18 cellular contexts compared by ENCODE assay signal in the genomic region with DNA sequence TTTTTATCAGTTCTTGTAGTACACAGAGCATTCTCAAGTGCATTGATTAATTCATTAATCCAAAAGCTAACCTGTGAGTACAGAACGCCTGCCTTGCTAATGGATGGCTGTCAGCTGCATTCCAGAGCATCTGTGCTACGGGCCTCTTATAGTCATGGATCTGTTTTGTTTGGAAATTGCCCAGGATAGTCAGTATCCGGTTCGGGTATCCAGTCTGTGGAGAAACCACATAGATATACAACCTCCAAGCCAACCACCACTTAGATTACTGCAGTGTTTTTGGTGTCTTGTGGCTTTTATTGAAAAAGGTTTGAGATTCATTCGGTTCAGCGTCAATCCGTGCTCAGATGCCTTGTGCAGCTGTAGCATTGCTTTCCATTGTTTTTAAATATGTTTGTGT. TPM values are rescaled to one million over a fixed set of nuclear protein-coding genes. Genes with fewer than 3 reads are reported as not detected.
DNase-seq lines count a peak whose midpoint lies in the region; ATAC-seq and TF ChIP-seq lines count a peak whose summit lies in the region.
"Had no signal": no experiment of that assay in that cellular context is flagged by ENCODE, and none has a peak within 500 bp of the region (broad histone marks: within the 10 kb centered on the region; RNA-seq: fewer than 3 reads in every experiment).

No MANE protein-coding gene starts in this region.

- no peak overlapping the region for H3K27ac ChIP-seq in coronary artery
- peak overlapping the region; percentile 85 for H3K27ac ChIP-seq in muscle layer of duodenum (ENCODE audit: low read length)
- H3K27ac ChIP-seq in GM23338 (ENCODE audit: low read depth): no peak overlapping the region
- H3K27ac ChIP-seq: C4-2B had no signal

- H3K4me2 ChIP-seq in GM23338: no peak overlapping the region

- intact Hi-C loops in activated CD4-positive, alpha-beta memory T cell treated with anti-CD3 and anti-CD28 coated beads for 36 hours (cut with micrococcal nuclease): no loop called here

- H3K4me1 ChIP-seq in muscle layer of duodenum (ENCODE audit: control insufficient read depth in 1 of 2, insufficient read depth in 2 of 2, low read length in 2 of 2): peaks cover 0 to 16% of the 10 kb centered on the region in 2 donors
- peaks cover 3% of the 10 kb centered on the region; the same call in 1 of the 2 replicates for H3K4me1 ChIP-seq in GM23338 (ENCODE audit: insufficient read depth)

- no peak overlapping the region for H3K27ac Mint-ChIP-seq in GM23338
- H3K27ac Mint-ChIP-seq in activated CD4-positive, alpha-beta memory T cell treated with anti-CD3 and anti-CD28 coated beads for 36 hours: no peak overlapping the region
- H3K27ac Mint-ChIP-seq: activated naive CD8-positive, alpha-beta T cell treated with anti-CD3 and anti-CD28 coated beads, Interleukin-2, amount 50 U/mL, for 24 hours; stimulated activated memory B cell treated with anti-CD40 and anti-IgM and Interleukin-4, amounts not matched to agents 10 μg/mL and 1 μg/mL and 100 μg/mL, for 72 hours had no signal

- H3K4me3 ChIP-seq in coronary artery: peak overlapping the region; percentile 10
- no peak overlapping the region for H3K4me3 ChIP-seq in muscle layer of duodenum (ENCODE audit: low read depth in 1 of 2, low read length in 2 of 2)
- H3K4me3 ChIP-seq in GM23338: no peak overlapping the region
- H3K4me3 ChIP-seq: pancreas had no signal

- H3K4me1 Mint-ChIP-seq in GM23338: peaks cover 32% of the 10 kb centered on the region
- H3K4me1 Mint-ChIP-seq in activated CD4-positive, alpha-beta memory T cell treated with anti-CD3 and anti-CD28 coated beads for 36 hours (ENCODE audit: low read depth): peaks cover 18% of the 10 kb centered on the region

- CTCF ChIA-PET in activated CD4-positive, alpha-beta memory T cell treated with anti-CD3 and anti-CD28 coated beads for 36 hours (lab: Charles Lee): interaction anchor here (1.4 to 1.8 kb wide), 2 partner anchors 31 to 33 kb away, joined by 3 to 5 read pairs; a partner anchor contains a TSS

- H4K20me1 ChIP-seq in GM23338 (replicated peaks; ENCODE audit: insufficient read depth): peaks cover 6% of the 10 kb centered on the region; the same call in 1 of the 2 replicates

- no peaks in the 10 kb centered on the region for H3K9me3 ChIP-seq in muscle layer of duodenum (ENCODE audit: control insufficient read depth in 1 of 2, low read length in 2 of 2)
- H3K9me3 ChIP-seq: pancreas had no signal

- no peak overlapping the region for H3K4me3 Mint-ChIP-seq in GM23338
- H3K4me3 Mint-ChIP-seq in activated CD4-positive, alpha-beta memory T cell treated with anti-CD3 and anti-CD28 coated beads for 36 hours: no peak overlapping the region
- H3K4me3 Mint-ChIP-seq: activated naive CD8-positive, alpha-beta T cell treated with anti-CD3 and anti-CD28 coated beads, Interleukin-2, amount 50 U/mL, for 24 hours; effector memory CD8-positive, alpha-beta T cell; stimulated activated memory B cell treated with anti-CD40 and anti-IgM and Interleukin-4, amounts not matched to agents 10 μg/mL and 1 μg/mL and 100 μg/mL, for 72 hours had no signal

- peaks cover 13% of the 10 kb centered on the region for H3K27me3 Mint-ChIP-seq in GM23338 (ENCODE audit: insufficient read depth, low read depth, poor library complexity)
- H3K27me3 Mint-ChIP-seq in activated CD4-positive, alpha-beta memory T cell treated with anti-CD3 and anti-CD28 coated beads for 36 hours: no peaks in the 10 kb centered on the region
- H3K27me3 Mint-ChIP-seq: activated naive CD8-positive, alpha-beta T cell treated with anti-CD3 and anti-CD28 coated beads, Interleukin-2, amount 50 U/mL, for 24 hours; effector memory CD8-positive, alpha-beta T cell; stimulated activated memory B cell treated with anti-CD40 and anti-IgM and Interleukin-4, amounts not matched to agents 10 μg/mL and 1 μg/mL and 100 μg/mL, for 72 hours had no signal

- peaks cover 40 to 48% of the 10 kb centered on the region in 2 donors for H3K36me3 ChIP-seq in muscle layer of duodenum (ENCODE audit: control insufficient read depth in 1 of 2, insufficient read depth in 2 of 2, low read length in 2 of 2)
- peaks cover 28% of the 10 kb centered on the region for H3K36me3 ChIP-seq in GM23338 (ENCODE audit: insufficient read depth)

- no peaks in the 10 kb centered on the region for H3K9me3 Mint-ChIP-seq in GM23338
- H3K9me3 Mint-ChIP-seq in activated CD4-positive, alpha-beta memory T cell treated with anti-CD3 and anti-CD28 coated beads for 36 hours: no peaks in the 10 kb centered on the region
- H3K9me3 Mint-ChIP-seq: activated naive CD8-positive, alpha-beta T cell treated with anti-CD3 and anti-CD28 coated beads, Interleukin-2, amount 50 U/mL, for 24 hours; effector memory CD8-positive, alpha-beta T cell; stimulated activated memory B cell treated with anti-CD40 and anti-IgM and Interleukin-4, amounts not matched to agents 10 μg/mL and 1 μg/mL and 100 μg/mL, for 72 hours had no signal

- H2AFZ ChIP-seq in GM23338: no peak overlapping the region

- no peaks in the 10 kb centered on the region for H3K27me3 ChIP-seq in muscle layer of duodenum (ENCODE audit: low read depth, low read length)
- H3K27me3 ChIP-seq in GM23338 (ENCODE audit: insufficient read depth): no peaks in the 10 kb centered on the region
- H3K27me3 ChIP-seq: pancreas had no signal

- H3F3A ChIP-seq in GM23338 (replicated peaks; ENCODE audit: low read depth): 0 out of 2 replicates have a peak, but pooled peaks cover 4% of the 10 kb centered on the region

- H3K36me3 Mint-ChIP-seq in GM23338 (ENCODE audit: low read depth): peaks cover 58% of the 10 kb centered on the region
- H3K36me3 Mint-ChIP-seq in activated CD4-positive, alpha-beta memory T cell treated with anti-CD3 and anti-CD28 coated beads for 36 hours: peaks cover 58% of the 10 kb centered on the region

- POLR2A ChIA-PET in activated CD4-positive, alpha-beta memory T cell treated with anti-CD3 and anti-CD28 coated beads for 36 hours (lab: Charles Lee): interaction anchor here (0.7 kb wide), 1 partner anchor 33 kb away, joined by 3 read pairs; a partner anchor contains a TSS

- no peaks in the 10 kb centered on the region for H3K9me2 ChIP-seq in GM23338 (ENCODE audit: insufficient read depth)

- DNase-seq in A172 (ENCODE audit: low spot score) (peak; percentile 46), EH (ENCODE audit: low read depth) (peak; percentile 62), coronary artery (ENCODE audit: low spot score) (no peak), DMS79 (lab: John Stamatoyannopoulos, UW) (no peak), GM23338 (ENCODE audit: low spot score) (no peak), NCI-H748 (lab: John Stamatoyannopoulos, UW; ENCODE audit: unreplicated experiment) (no peak)
- DNase-seq in activated CD4-positive, alpha-beta memory T cell treated with anti-CD3 and anti-CD28 coated beads for 36 hours: no peak
- DNase-seq: activated naive CD8-positive, alpha-beta T cell treated with anti-CD3 and anti-CD28 coated beads, Interleukin-2, amount 50 U/mL, for 24 hours; effector memory CD8-positive, alpha-beta T cell; hippocampal formation; NCI-H1417 treated with DMSO at 0.1 percent for 48 hours; NCI-H526; pancreas; stimulated activated CD4-positive, alpha-beta T cell treated with anti-CD3 and anti-CD28 coated beads, Interleukin-2, amount 100 ng/mL, for 24 hours; T1000 had no signal

- TF ChIP-seq CTCF in coronary artery (IDR thresholded peaks at IDR 0.05) (no peak), GM23338 (conservative IDR thresholded peaks at IDR 0.05; ENCODE audit: low read depth in 2 of 2) (no peak)

- no peak for ATAC-seq in GM23338
- ATAC-seq: activated naive CD8-positive, alpha-beta T cell treated with anti-CD3 and anti-CD28 coated beads, Interleukin-2, amount 50 U/mL, for 24 hours; effector memory CD8-positive, alpha-beta T cell; pancreas; stimulated activated memory B cell treated with anti-CD40 and anti-IgM and Interleukin-4, amounts not matched to agents 10 μg/mL and 1 μg/mL and 100 μg/mL, for 72 hours had no signal

- peaks cover 15% of the 10 kb centered on the region for H3K79me2 ChIP-seq in GM23338 (replicated peaks; ENCODE audit: insufficient read depth)

TF ChIP-seq in GM23338, 12 proteins besides CTCF, POLR2A, EP300 and RAD21 (continues in another document):
- TF ChIP-seq EZH2 (IDR thresholded peaks at IDR 0.05; ENCODE audit: low read depth, unreplicated experiment): no peak
- TF ChIP-seq ZNF331 (CRISPR knock-in tag; IDR thresholded peaks at IDR 0.05; ENCODE audit: low read depth): no peak
- TF ChIP-seq, protein P1, sequence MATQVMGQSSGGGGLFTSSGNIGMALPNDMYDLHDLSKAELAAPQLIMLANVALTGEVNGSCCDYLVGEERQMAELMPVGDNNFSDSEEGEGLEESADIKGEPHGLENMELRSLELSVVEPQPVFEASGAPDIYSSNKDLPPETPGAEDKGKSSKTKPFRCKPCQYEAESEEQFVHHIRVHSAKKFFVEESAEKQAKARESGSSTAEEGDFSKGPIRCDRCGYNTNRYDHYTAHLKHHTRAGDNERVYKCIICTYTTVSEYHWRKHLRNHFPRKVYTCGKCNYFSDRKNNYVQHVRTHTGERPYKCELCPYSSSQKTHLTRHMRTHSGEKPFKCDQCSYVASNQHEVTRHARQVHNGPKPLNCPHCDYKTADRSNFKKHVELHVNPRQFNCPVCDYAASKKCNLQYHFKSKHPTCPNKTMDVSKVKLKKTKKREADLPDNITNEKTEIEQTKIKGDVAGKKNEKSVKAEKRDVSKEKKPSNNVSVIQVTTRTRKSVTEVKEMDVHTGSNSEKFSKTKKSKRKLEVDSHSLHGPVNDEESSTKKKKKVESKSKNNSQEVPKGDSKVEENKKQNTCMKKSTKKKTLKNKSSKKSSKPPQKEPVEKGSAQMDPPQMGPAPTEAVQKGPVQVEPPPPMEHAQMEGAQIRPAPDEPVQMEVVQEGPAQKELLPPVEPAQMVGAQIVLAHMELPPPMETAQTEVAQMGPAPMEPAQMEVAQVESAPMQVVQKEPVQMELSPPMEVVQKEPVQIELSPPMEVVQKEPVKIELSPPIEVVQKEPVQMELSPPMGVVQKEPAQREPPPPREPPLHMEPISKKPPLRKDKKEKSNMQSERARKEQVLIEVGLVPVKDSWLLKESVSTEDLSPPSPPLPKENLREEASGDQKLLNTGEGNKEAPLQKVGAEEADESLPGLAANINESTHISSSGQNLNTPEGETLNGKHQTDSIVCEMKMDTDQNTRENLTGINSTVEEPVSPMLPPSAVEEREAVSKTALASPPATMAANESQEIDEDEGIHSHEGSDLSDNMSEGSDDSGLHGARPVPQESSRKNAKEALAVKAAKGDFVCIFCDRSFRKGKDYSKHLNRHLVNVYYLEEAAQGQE (IDR thresholded peaks at IDR 0.05; ENCODE audit: unreplicated experiment): no peak

RNA-seq across cellular contexts. Expression of a gene that starts 4.0 kb away (rescaled TPM):
- total RNA-seq in A172 (2014; rRNA removed; shearing (Covaris generic)): 62.6 and 75.3 TPM in 2 replicates
- total RNA-seq in GM23338 (2014; rRNA removed; shearing (Covaris generic)): 46.4 and 63.6 TPM in 2 replicates
- polyA plus RNA-seq in GM23338 (2016; fragmentation: Nextera tagmentation; extraction: Ambion mirVana): 23.6 and 28.6 TPM in 2 replicates
- total RNA-seq in activated CD4-positive, alpha-beta memory T cell treated with anti-CD3 and anti-CD28 coated beads for 36 hours: 100 to 1,000 TPM; 118 to 120 TPM

RNA-seq across cellular contexts. Expression of a gene that starts 33.5 kb away (rescaled TPM):
- total RNA-seq in A172 (2014; rRNA removed; shearing (Covaris generic)): 6.0 and 9.3 TPM in 2 replicates
- total RNA-seq in GM23338 (2014; rRNA removed; shearing (Covaris generic)): 24.0 and 25.8 TPM in 2 replicates
- 51.9 and 60.9 TPM in 2 replicates for polyA plus RNA-seq in GM23338 (2016; fragmentation: Nextera tagmentation; extraction: Ambion mirVana)
- 10 to 100 TPM; 52.9 to 54.5 TPM for total RNA-seq in activated CD4-positive, alpha-beta memory T cell treated with anti-CD3 and anti-CD28 coated beads for 36 hours

Comparison
In these comparisons a context has a peak if more than half of its experiments do, and no peak if none do; other contexts are left out.
1. DNase-seq: peak in A172 (single experiment) and EH (single experiment); none in coronary artery (single experiment), DMS79 (single experiment), GM23338 (single experiment), NCI-H748 (single experiment) and activated CD4-positive, alpha-beta memory T cell treated with anti-CD3 and anti-CD28 coated beads for 36 hours (single experiment).